ENCODE assay signal across 19 cellular contexts in the genomic region with DNA sequence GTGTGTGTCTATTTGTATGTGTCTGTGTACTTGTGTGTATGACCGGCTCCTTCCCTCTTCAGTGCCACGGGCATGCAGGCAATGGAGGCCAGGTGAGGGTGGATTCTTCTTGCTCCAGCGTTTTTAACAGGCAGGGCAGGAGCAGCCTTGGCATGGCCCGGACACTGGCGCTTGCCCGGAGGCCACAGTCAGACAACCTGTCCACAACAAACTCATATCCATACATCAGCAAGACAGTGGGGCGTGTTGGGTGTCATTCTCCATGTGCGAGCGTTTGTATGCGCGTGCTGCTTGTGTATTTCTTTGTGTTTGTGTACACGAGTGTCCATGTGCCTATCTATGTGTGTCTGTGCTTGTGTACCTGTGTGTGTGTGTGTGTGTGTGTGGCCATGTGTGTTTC. TPM values are rescaled to one million over a fixed set of nuclear protein-coding genes. Genes with fewer than 3 reads are reported as not detected.
"Had no signal": no experiment of that assay in that cellular context is flagged by ENCODE, and none has a peak within 500 bp of the region (broad histone marks: within the 10 kb centered on the region; RNA-seq: fewer than 3 reads in every experiment).

No MANE protein-coding gene starts in this region.

- H3K36me3 ChIP-seq: cardiac muscle cell, right atrium auricular region, stomach had no signal

- H3K4me3 ChIP-seq: cardiac muscle cell, right atrium auricular region, skin epidermis, stomach had no signal

- FAIRE-seq: islet of Langerhans had no signal

- DNase-seq: activated CD4-positive, alpha-beta T cell treated with anti-CD3 and anti-CD28 coated beads for 1 hour; activated CD8-positive, alpha-beta memory T cell treated with anti-CD3 and anti-CD28 coated beads for 24 hours; activated gamma-delta T cell; amniotic stem cell; effector memory CD8-positive, alpha-beta T cell; hippocampal formation; occipital lobe; stimulated activated CD4-positive, alpha-beta T cell treated with anti-CD3 and anti-CD28 coated beads, Interleukin-4, amount 100 ng/mL, for 1 hour; stomach had no signal

- ATAC-seq: activated naive CD4-positive, alpha-beta T cell treated with anti-CD3 and anti-CD28 coated beads, Interleukin-2, amount 50 U/mL, for 72 hours; effector memory CD8-positive, alpha-beta T cell had no signal

- H3K27me3 ChIP-seq: cardiac muscle cell, right atrium auricular region, stomach had no signal

- H3K9me3 ChIP-seq: right atrium auricular region, stomach had no signal

- H3K27ac ChIP-seq: cardiac muscle cell, right atrium auricular region, skin epidermis, stomach had no signal

RNA-seq across cellular contexts. Expression of a gene that starts 29.8 kb away (rescaled TPM):
- total RNA-seq: activated naive CD4-positive, alpha-beta T cell treated with anti-CD3 and anti-CD28 coated beads, Interleukin-2, amount 50 U/mL, for 72 hours; glomerular endothelial cell; mononuclear cell had no signal
- polyA plus RNA-seq: neural cell had no signal

RNA-seq across cellular contexts. Expression of a gene that starts 44.0 kb away (rescaled TPM):
- total RNA-seq: activated naive CD4-positive, alpha-beta T cell treated with anti-CD3 and anti-CD28 coated beads, Interleukin-2, amount 50 U/mL, for 72 hours; dermis microvascular lymphatic vessel endothelial cell; glomerular endothelial cell; mononuclear cell; occipital lobe; progenitor cell of endocrine pancreas had no signal
